ENCODE assay signal across 30 cellular contexts in the genomic region with DNA sequence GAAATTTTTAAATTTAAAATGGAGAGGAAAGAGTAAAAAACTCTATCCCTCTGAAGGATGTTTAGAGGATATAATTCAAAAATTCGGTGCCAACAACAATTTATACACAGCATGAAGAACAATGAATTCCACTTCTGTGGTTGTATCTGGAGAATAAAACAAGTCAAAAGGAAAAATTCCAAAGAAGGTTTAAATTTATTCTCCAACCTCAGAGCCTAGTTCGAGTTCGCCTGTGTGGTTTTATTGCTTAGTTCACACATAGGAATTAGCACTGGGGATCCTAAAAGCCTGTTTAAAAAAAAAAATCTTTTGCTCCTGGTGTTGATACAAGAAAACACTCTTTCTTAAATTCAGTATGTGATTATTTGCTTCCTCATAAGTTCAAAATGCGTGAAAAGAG.
"Had no signal": no experiment of that assay in that cellular context is flagged by ENCODE, and none has a peak within 500 bp of the region (broad histone marks: within the 10 kb centered on the region; RNA-seq: fewer than 3 reads in every experiment).

No MANE protein-coding gene starts in this region.

- H3K27ac ChIP-seq: epithelial cell of prostate, foreskin keratinocyte, gastroesophageal sphincter, heart left ventricle, hepatocyte, left lung, neutrophil, parathyroid adenoma, prostate gland, right atrium auricular region, suprapubic skin, transverse colon, upper lobe of right lung, uterus had no signal

- H3K9me3 ChIP-seq: gastroesophageal sphincter, heart left ventricle, left lung, mucosa of descending colon, neutrophil, prostate gland, right atrium auricular region, suprapubic skin, transverse colon, upper lobe of right lung, uterus had no signal

- ATAC-seq: esophagus mucosa; foreskin keratinocyte; gastroesophageal sphincter; heart left ventricle; left cardiac atrium; left lung; mucosa of descending colon; natural killer cell treated with Interleukin-12 subunit alpha and Interleukin-12 subunit beta and Interleukin-15 and Interleukin-18, amount 100 ng/mL, for 72 hours; sciatic nerve; stimulated activated naive CD8-positive, alpha-beta T cell treated with anti-CD3 and anti-CD28 coated beads, Interleukin-15, amount 100 ng/mL, for 72 hours; upper lobe of right lung had no signal

- DNase-seq: cortex of kidney; foreskin keratinocyte; heart left ventricle; left cardiac atrium; left lung; mesenchymal stem cell; mucosa of descending colon; naive B cell; stimulated activated CD4-positive, alpha-beta T cell treated with anti-CD3 and anti-CD28 coated beads, Interleukin-12 subunit alpha, Interleukin-12 subunit beta, amount 100 ng/mL, for 4 hours; stimulated activated CD4-positive, alpha-beta T cell treated with anti-CD3 and anti-CD28 coated beads, Interleukin-1b, Interleukin-23, amount 100 ng/mL, for 48 hours; stimulated activated CD4-positive, alpha-beta T cell treated with anti-CD3 and anti-CD28 coated beads, Interleukin-4, amount 100 ng/mL, for 1 hour; stimulated activated CD8-positive, alpha-beta memory T cell treated with anti-CD3 and anti-CD28 coated beads, Interleukin-4, amount 100 ng/mL, for 48 hours; stimulated activated naive CD4-positive, alpha-beta T cell; stimulated activated naive CD8-positive, alpha-beta T cell treated with anti-CD3 and anti-CD28 coated beads, Interleukin-15, amount 100 ng/mL, for 72 hours; transverse colon; upper lobe of right lung; uterus had no signal

- H3K4me3 ChIP-seq: gastroesophageal sphincter, heart left ventricle, hepatocyte, left lung, mucosa of descending colon, prostate gland, right atrium auricular region, smooth muscle cell, suprapubic skin, transverse colon, upper lobe of right lung, uterus had no signal

- H3K9ac ChIP-seq: parathyroid adenoma had no signal

- H3K36me3 ChIP-seq: gastroesophageal sphincter, heart left ventricle, left lung, neutrophil, prostate gland, right atrium auricular region, suprapubic skin, transverse colon, upper lobe of right lung, uterus had no signal

- FAIRE-seq: islet of Langerhans had no signal
